In the genomic region with DNA sequence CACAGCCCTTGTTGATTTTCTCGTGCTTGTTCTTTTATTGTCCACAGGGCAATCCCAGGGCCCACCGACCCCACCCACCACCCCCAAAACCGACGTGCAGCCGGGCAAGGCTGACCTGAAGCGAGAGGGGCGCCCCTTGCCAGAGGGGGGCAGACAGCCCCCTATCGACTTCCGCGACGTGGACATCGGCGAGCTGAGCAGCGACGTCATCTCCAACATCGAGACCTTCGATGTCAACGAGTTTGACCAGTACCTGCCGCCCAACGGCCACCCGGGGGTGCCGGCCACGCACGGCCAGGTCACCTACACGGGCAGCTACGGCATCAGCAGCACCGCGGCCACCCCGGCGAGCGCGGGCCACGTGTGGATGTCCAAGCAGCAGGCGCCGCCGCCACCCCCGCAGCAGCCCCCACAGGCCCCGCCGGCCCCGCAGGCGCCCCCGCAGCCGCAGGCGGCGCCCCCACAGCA, we compare ENCODE assay signal across 12 cellular contexts. TPM values are rescaled to one million over a fixed set of nuclear protein-coding genes. Genes with fewer than 3 reads are reported as not detected.
A peak's percentile ranks its signal among the peaks of the same experiment; 100 is the strongest.
DNase-seq lines count a peak whose midpoint lies in the region; ATAC-seq and TF ChIP-seq lines count a peak whose summit lies in the region.
"Had no signal": no experiment of that assay in that cellular context is flagged by ENCODE, and none has a peak within 500 bp of the region (broad histone marks: within the 10 kb centered on the region; RNA-seq: fewer than 3 reads in every experiment).

No MANE protein-coding gene starts in this region.

- H3K27me3 ChIP-seq in left ventricle myocardium inferior (ENCODE audit: low read depth) = peaks cover 69% of the 10 kb centered on the region
- H3K27me3 ChIP-seq: ovary had no signal

- intact Hi-C loops in left ventricle myocardium inferior (cut with micrococcal nuclease) (no loop called here), left cardiac atrium (cut with DNase I) (loop anchor here in 1 of 2 donors (10.0 kb wide), 1 partner anchor 411 kb away; no protein-coding TSS in a partner anchor), mucosa of descending colon (cut with DNase I, micrococcal nuclease) (loop anchor here in 1 of 2 donors (5.0 kb wide), 1 partner anchor 414 kb away; no protein-coding TSS in a partner anchor)

- peak overlapping the region; percentile 81 for H3K4me3 ChIP-seq in left ventricle myocardium inferior
- no peak overlapping the region for H3K4me3 ChIP-seq in mucosa of descending colon

- no peaks in the 10 kb centered on the region for H3K9me3 ChIP-seq in left ventricle myocardium inferior (replicated peaks)
- H3K9me3 ChIP-seq in mucosa of descending colon = no peaks in the 10 kb centered on the region
- H3K9me3 ChIP-seq: ovary had no signal

- H3K27ac ChIP-seq in left ventricle myocardium inferior (replicated peaks) = peak overlapping the region; percentile 85
- H3K27ac ChIP-seq: ovary had no signal

- TF ChIP-seq CTCF in left ventricle myocardium inferior (IDR thresholded peaks at IDR 0.05; ENCODE audit: borderline replicate concordance) = no peak
- no peak for TF ChIP-seq CTCF in mucosa of descending colon (IDR thresholded peaks at IDR 0.05)
- no peak for TF ChIP-seq CTCF in type B pancreatic cell (conservative IDR thresholded peaks at IDR 0.05)

- peak overlapping the region; percentile 81 for H3K27ac Mint-ChIP-seq in type B pancreatic cell

- H3K36me3 ChIP-seq in left ventricle myocardium inferior (peaks cover 10% of the 10 kb centered on the region), mucosa of descending colon (ENCODE audit: low read depth) (no peaks in the 10 kb centered on the region)
- H3K36me3 ChIP-seq: ovary had no signal

- H3K27me3 Mint-ChIP-seq in type B pancreatic cell = peaks cover 36% of the 10 kb centered on the region

- DNase-seq in left ventricle myocardium inferior (no peak), left cardiac atrium (no peak), ecto neural progenitor cell (ENCODE audit: low spot score) (peak; percentile 66), mucosa of descending colon (peak; percentile 23 to 66 (median 59)), type B pancreatic cell (ENCODE audit: extremely low spot score, unreplicated experiment) (no peak), SIG-M5 (lab: John Stamatoyannopoulos, UW) (no peak)
- DNase-seq: cerebellar nuclear complex, MV-4-11, ovary had no signal

- peaks cover 15% of the 10 kb centered on the region for H3K36me3 Mint-ChIP-seq in type B pancreatic cell

- no peak for ATAC-seq in left cardiac atrium
- ATAC-seq in mucosa of descending colon = no peak
- ATAC-seq in GM19455 (IDR thresholded peaks at IDR 0.05; ENCODE audit: unreplicated experiment) = no peak
- no peak for ATAC-seq in activated CD4-positive, CD25-positive, alpha-beta regulatory T cell treated with anti-CD3 and anti-CD28 coated beads, Interleukin-2, amount 50 U/mL, for 24 hours

- H3K4me3 Mint-ChIP-seq in type B pancreatic cell = peak overlapping the region; percentile 96
- H3K4me3 Mint-ChIP-seq: T-helper 2 cell treated with Interferon-gamma antibody and Interleukin-4, amounts not matched to agents 5 μg/mL and 100 μg/mL, for 36 hours had no signal

- peaks cover 47% of the 10 kb centered on the region for H3K4me1 Mint-ChIP-seq in type B pancreatic cell (ENCODE audit: unreplicated experiment)

- no peaks in the 10 kb centered on the region for H3K9me3 Mint-ChIP-seq in type B pancreatic cell
- H3K9me3 Mint-ChIP-seq: T-helper 2 cell treated with Interferon-gamma antibody and Interleukin-4, amounts not matched to agents 5 μg/mL and 100 μg/mL, for 36 hours had no signal

- H3K4me1 ChIP-seq in left ventricle myocardium inferior (peaks cover 77% of the 10 kb centered on the region), mucosa of descending colon (ENCODE audit: low read depth) (peaks cover 9% of the 10 kb centered on the region)

RNA-seq across cellular contexts. Expression of a gene that starts 2.7 kb away (rescaled TPM):
- total RNA-seq in left ventricle myocardium inferior = 15.0 TPM
- total RNA-seq in left cardiac atrium = 10 to 100 TPM; 12.4 to 16.3 TPM
- 10 to 100 TPM; 17.2 to 46.0 (median 39.8) TPM for total RNA-seq in mucosa of descending colon
- 19.0 and 54.0 TPM in 2 replicates for total RNA-seq in type B pancreatic cell (ENCODE audit: low replicate concordance)

Comparison
In these comparisons a context has a peak if more than half of its experiments do, and no peak if none do; other contexts are left out.
1. DNase-seq: peak in ecto neural progenitor cell (single experiment) and mucosa of descending colon (3 of 3); none in left ventricle myocardium inferior (single experiment), left cardiac atrium (single experiment), type B pancreatic cell (single experiment) and SIG-M5 (single experiment).